8 cellular contexts compared by ENCODE assay signal in genomic region chr11:1298695-1299492, GRCh38. TPM values are rescaled to one million over a fixed set of nuclear protein-coding genes. Genes with fewer than 3 reads are reported as not detected.
DNase-seq lines count a peak whose midpoint lies in the region; ATAC-seq, FAIRE-seq and TF ChIP-seq lines count a peak whose summit lies in the region.

No MANE protein-coding gene starts in this region.

- peaks cover 7 to 15% of the 10 kb centered on the region in 2 experiments; a peak in 4 of 5 replicates for H3K36me3 ChIP-seq in HepG2 (replicated peaks in 1 of 2; ENCODE audit: control insufficient read depth in 1 of 2, insufficient read depth in 2 of 2, low read length in 2 of 2)

- peak; percentile 98 for FAIRE-seq in HepG2 (lab: Jason Lieb, UNC)

- H3K27ac ChIP-seq in HepG2 (ENCODE audit: extremely low read length, insufficient read depth, low read length): peak overlapping the region; percentile 43

- no TSS peak for BruUV-seq in HepG2 (replicated peaks; lab: Mats Ljungman, UMichigan)

- no peak for TF ChIP-seq CTCF in choroid plexus epithelial cell (conservative IDR thresholded peaks at IDR 0.05; ENCODE audit: low read depth, low read length)
- peak; percentile 25; the same call in 1 of the 2 replicates for TF ChIP-seq CTCF in HepG2 (CRISPR knock-in tag; IDR thresholded peaks at IDR 0.05)
- no peak for TF ChIP-seq CTCF in type B pancreatic cell (conservative IDR thresholded peaks at IDR 0.05)
- no peak for TF ChIP-seq CTCF in GM13977 (IDR thresholded peaks at IDR 0.05; ENCODE audit: extremely low read depth, insufficient read depth, missing control alignments)

- no peaks in the 10 kb centered on the region; the same call in 1 of the 2 replicates for H4K20me1 ChIP-seq in HepG2 (ENCODE audit: insufficient read depth, low read length)

- H3K36me3 Mint-ChIP-seq in type B pancreatic cell (no peaks in the 10 kb centered on the region), immature natural killer cell (peaks cover 0 to 3% (median 0%) of the 10 kb centered on the region in 3 donors)

- WGBS in HepG2 (ENCODE audit: low lambda C conversion rate): 39% methylated on average over 32 of the region's 32 CpGs

- in situ Hi-C loops in HepG2 (cut with HindIII; ENCODE audit: extremely low pct_ligation_motif_present, low pct_unique_long_range_greater_than_20kb) (loop anchor here (10.0 kb wide), 1 partner anchor 86 kb away; the partner anchor contains the start of gene BRSK2), GM13977 (cut with MboI; ENCODE audit: low pct_unique_long_range_greater_than_20kb, low sequenced_read_pairs, unreplicated experiment) (no loop called here)

- CTCF ChIA-PET in HepG2 (lab: Yijun Ruan, JAX; ENCODE audit: low intra/inter-chr PET ratio, low total read pairs): no interaction called here

- TF ChIP-seq RAD21 in HepG2 (CRISPR knock-in tag; IDR thresholded peaks at IDR 0.05): no peak

- TF ChIP-seq POLR2A in HepG2 (IDR thresholded peaks at IDR 0.05; ENCODE audit: insufficient read depth in 1 of 2, low read depth in 2 of 2, low read length in 2 of 2): no peak

- peak; percentile 85 for DNase-seq in AG08396 (ENCODE audit: low spot score)
- DNase-seq in NCI-H128 (lab: John Stamatoyannopoulos, UW; ENCODE audit: unreplicated experiment): peak; percentile 49
- DNase-seq in choroid plexus epithelial cell (ENCODE audit: low read depth): peak; percentile 88
- DNase-seq in HepG2 (ENCODE audit: low spot score): peak; percentile 91
- DNase-seq in type B pancreatic cell (ENCODE audit: extremely low spot score, unreplicated experiment): peak; percentile 66
- no peak for DNase-seq in immature natural killer cell
- DNase-seq in activated CD4-positive, alpha-beta T cell treated with anti-CD3 and anti-CD28 coated beads for 48 hours: no peak
- DNase-seq in GM13977 (ENCODE audit: low spot score): no peak

- H3K27me3 ChIP-seq in HepG2 (ENCODE audit: control insufficient read depth in 1 of 2, insufficient read depth in 2 of 2, low read length in 2 of 2): no peaks in the 10 kb centered on the region

- TF ChIP-seq EP300 in HepG2 (IDR thresholded peaks at IDR 0.05; ENCODE audit: low read depth in 2 of 2, low read length in 2 of 2): peak; percentile 59 to 69; a peak in 3 of 4 replicates
- TF ChIP-seq EP300 in HepG2 (CRISPR knock-in tag; IDR thresholded peaks at IDR 0.05; ENCODE audit: borderline replicate concordance): 0 out of 2 replicates have a peak, but pooled peaks have one; percentile 39

- H3K9me3 Mint-ChIP-seq in type B pancreatic cell (no peaks in the 10 kb centered on the region), immature natural killer cell (no peaks in the 10 kb centered on the region)

- H3K79me2 ChIP-seq in HepG2 (ENCODE audit: insufficient read depth, low read length): peaks cover 66% of the 10 kb centered on the region

- no peak overlapping the region for H3K4me3 ChIP-seq in choroid plexus epithelial cell (ENCODE audit: low read depth, low read length)
- peak overlapping the region in 1 of 3 experiments; percentile 53; a peak in 1 of 6 replicates for H3K4me3 ChIP-seq in HepG2 (replicated peaks in 1 of 3; ENCODE audit: insufficient read depth in 1 of 3, low read depth in 2 of 3, low read length in 3 of 3)

- no peak overlapping the region for H2AFZ ChIP-seq in HepG2 (ENCODE audit: low read length)

- ATAC-seq in HepG2: peak; percentile 83

- H3K4me1 Mint-ChIP-seq in type B pancreatic cell (ENCODE audit: unreplicated experiment): peaks cover 29% of the 10 kb centered on the region
- peaks cover 9 to 20% of the 10 kb centered on the region in 2 donors for H3K4me1 Mint-ChIP-seq in immature natural killer cell

- POLR2A ChIA-PET in HepG2 (lab: Yijun Ruan, JAX): no interaction called here

- peaks cover 65% of the 10 kb centered on the region for H3K4me1 ChIP-seq in HepG2 (ENCODE audit: insufficient read depth, low read length)

- peak overlapping the region; percentile 76 for H3K4me2 ChIP-seq in HepG2 (ENCODE audit: low read depth, low read length)

- H3K27me3 Mint-ChIP-seq in type B pancreatic cell (no peaks in the 10 kb centered on the region), immature natural killer cell (ENCODE audit: low read depth in 3 of 3) (peaks cover 0 to 3% (median 0%) of the 10 kb centered on the region in 3 donors)

- H3K4me3 Mint-ChIP-seq in type B pancreatic cell (no peak overlapping the region), immature natural killer cell (no peak overlapping the region)

- no peaks in the 10 kb centered on the region for H3K9me3 ChIP-seq in HepG2 (ENCODE audit: low read length)

- H3K9ac ChIP-seq in HepG2 (ENCODE audit: insufficient read depth, low read depth, low read length): peak overlapping the region; percentile 50; the same call in 1 of the 2 replicates

- peak overlapping the region; percentile 83 for H3K27ac Mint-ChIP-seq in type B pancreatic cell
- H3K27ac Mint-ChIP-seq in immature natural killer cell: no peak overlapping the region

- intact Hi-C loops in HepG2 (cut with micrococcal nuclease; ENCODE audit: unreplicated experiment): loop anchor here (2.0 kb wide), 1 partner anchor 34 kb away; no protein-coding TSS in a partner anchor

TF ChIP-seq in HepG2, 621 proteins besides CTCF, POLR2A, EP300 and RAD21 (continues in another document):
- TF ChIP-seq TCF7 (IDR thresholded peaks at IDR 0.05; ENCODE audit: low read depth) (no peak; the same call in 1 of the 2 replicates), HMG20B (CRISPR knock-in tag; conservative IDR thresholded peaks at IDR 0.05) (peak; percentile 69), ISL2 (CRISPR knock-in tag; IDR thresholded peaks at IDR 0.05) (peak; percentile 80), POGK (CRISPR knock-in tag; conservative IDR thresholded peaks at IDR 0.05) (0 out of 2 replicates have a peak, but pooled peaks have one; percentile 45), ZBTB49 (CRISPR knock-in tag; IDR thresholded peaks at IDR 0.05; ENCODE audit: borderline replicate concordance) (no peak), GATAD1 (CRISPR knock-in tag; IDR thresholded peaks at IDR 0.05) (peak; percentile 64; the same call in 1 of the 2 replicates), CREB1 (IDR thresholded peaks at IDR 0.05) (peak; percentile 60), CREB1 (CRISPR knock-in tag; IDR thresholded peaks at IDR 0.05) (no peak), POGZ (CRISPR knock-in tag; IDR thresholded peaks at IDR 0.05) (peak; percentile 54; the same call in 1 of the 2 replicates)

RNA-seq across cellular contexts. Expression of gene TOLLIP, which starts 10.5 kb away (rescaled TPM):
- 19.4 and 25.9 TPM in 2 replicates for total RNA-seq in HepG2 (2016; rRNA removed; fragmentation: Illumina TruSeq; extraction: Trizol)
- 21.8 and 24.1 TPM in 2 replicates for total RNA-seq in HepG2 (2016; cell fraction: cytosol; rRNA removed; fragmentation: Illumina TruSeq; extraction: Trizol; ENCODE audit: low read depth)
- total RNA-seq in HepG2 (2016; cell fraction: insoluble cytoplasmic fraction; rRNA removed; fragmentation: Illumina TruSeq; extraction: Trizol): 18.0 and 24.4 TPM in 2 replicates
- total RNA-seq in HepG2 (2016; cell fraction: membrane; rRNA removed; fragmentation: Illumina TruSeq; extraction: Trizol): 16.0 and 17.9 TPM in 2 replicates
- 11.3 and 14.6 TPM in 2 replicates for total RNA-seq in HepG2 (2016; cell fraction: nucleus; rRNA removed; fragmentation: Illumina TruSeq; extraction: Trizol)
- polyA plus RNA-seq in HepG2 (2011; rRNA removed): 44.2 and 47.5 TPM in 2 replicates
- polyA plus RNA-seq in HepG2 (2011; cell fraction: cytosol; rRNA removed): 27.1 and 38.7 TPM in 2 replicates
- 59.6 and 61.9 TPM in 2 replicates for polyA plus RNA-seq in HepG2 (2011; cell fraction: nucleus; rRNA removed)
- 31.4 and 32.5 TPM in 2 replicates for polyA plus RNA-seq in HepG2 (2012)
- 23.1 and 26.1 TPM in 2 replicates for polyA plus RNA-seq in HepG2 (2016; cell fraction: cytosol; fragmentation: Illumina TruSeq; extraction: Trizol; ENCODE audit: low read depth)
- 40.7 and 53.4 TPM in 2 replicates for polyA plus RNA-seq in HepG2 (2016; cell fraction: insoluble cytoplasmic fraction; fragmentation: Illumina TruSeq; extraction: Trizol; ENCODE audit: low read depth)
- polyA plus RNA-seq in HepG2 (2016; cell fraction: membrane; fragmentation: Illumina TruSeq; extraction: Trizol; ENCODE audit: low read depth): 25.9 and 29.3 TPM in 2 replicates
- polyA plus RNA-seq in HepG2 (2016; cell fraction: nucleus; fragmentation: Illumina TruSeq; extraction: Trizol; ENCODE audit: insufficient read depth, low read depth): 27.5 and 35.7 TPM in 2 replicates
- polyA minus RNA-seq in HepG2 (2011; rRNA and poly(A)+ RNA removed; ENCODE audit: low replicate concordance): 19.2 and 101 TPM in 2 replicates
- polyA minus RNA-seq in HepG2 (2011; cell fraction: cytosol; rRNA and poly(A)+ RNA removed): 14.2 and 15.4 TPM in 2 replicates
- 17.4 and 24.5 TPM in 2 replicates for polyA minus RNA-seq in HepG2 (2011; cell fraction: nucleus; rRNA and poly(A)+ RNA removed)
- total RNA-seq in type B pancreatic cell (ENCODE audit: low replicate concordance): 49.2 and 65.1 TPM in 2 replicates
- polyA plus RNA-seq in immature natural killer cell: 10 to 100 TPM; 40.5 to 47.8 (median 42.2) TPM

Comparison
In these comparisons a context has a peak if more than half of its experiments do, and no peak if none do; other contexts are left out.
1. DNase-seq: peak in AG08396 (single experiment), NCI-H128 (single experiment), choroid plexus epithelial cell (single experiment), HepG2 (single experiment) and type B pancreatic cell (single experiment); none in immature natural killer cell (0 of 3), activated CD4-positive, alpha-beta T cell treated with anti-CD3 and anti-CD28 coated beads for 48 hours (single experiment) and GM13977 (single experiment).